Comparison of ENCODE assay signal across 7 cellular contexts in the genomic region with DNA sequence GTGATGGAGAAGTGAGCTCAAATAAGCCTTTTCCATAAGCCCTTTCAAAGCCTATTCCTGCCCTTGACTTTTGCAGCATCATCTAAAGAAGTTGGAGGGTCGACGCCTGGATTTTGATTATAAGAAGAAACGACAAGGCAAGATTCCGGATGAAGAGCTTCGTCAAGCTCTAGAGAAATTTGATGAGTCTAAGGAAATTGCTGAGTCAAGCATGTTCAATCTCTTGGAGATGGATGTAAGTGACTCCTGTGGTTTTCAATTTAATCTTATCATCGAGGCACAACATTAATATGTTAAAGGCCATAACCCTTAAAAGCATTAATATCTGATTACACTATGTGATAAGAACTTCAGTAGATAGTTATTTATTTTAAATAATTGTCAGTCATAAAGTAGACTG.
"Had no signal": no experiment of that assay in that cellular context is flagged by ENCODE, and none has a peak within 500 bp of the region (broad histone marks: within the 10 kb centered on the region; RNA-seq: fewer than 3 reads in every experiment).

No MANE protein-coding gene starts in this region.

- FAIRE-seq: GM12878, GM12891, GM12892, GM18507, GM19239 had no signal

- DNase-seq: GDM1, GF-D8 had no signal

- H3K4me3 ChIP-seq: GM12878 had no signal

- ATAC-seq: GM12878 had no signal
